ENCODE assay signal across 16 cellular contexts in the genomic region with DNA sequence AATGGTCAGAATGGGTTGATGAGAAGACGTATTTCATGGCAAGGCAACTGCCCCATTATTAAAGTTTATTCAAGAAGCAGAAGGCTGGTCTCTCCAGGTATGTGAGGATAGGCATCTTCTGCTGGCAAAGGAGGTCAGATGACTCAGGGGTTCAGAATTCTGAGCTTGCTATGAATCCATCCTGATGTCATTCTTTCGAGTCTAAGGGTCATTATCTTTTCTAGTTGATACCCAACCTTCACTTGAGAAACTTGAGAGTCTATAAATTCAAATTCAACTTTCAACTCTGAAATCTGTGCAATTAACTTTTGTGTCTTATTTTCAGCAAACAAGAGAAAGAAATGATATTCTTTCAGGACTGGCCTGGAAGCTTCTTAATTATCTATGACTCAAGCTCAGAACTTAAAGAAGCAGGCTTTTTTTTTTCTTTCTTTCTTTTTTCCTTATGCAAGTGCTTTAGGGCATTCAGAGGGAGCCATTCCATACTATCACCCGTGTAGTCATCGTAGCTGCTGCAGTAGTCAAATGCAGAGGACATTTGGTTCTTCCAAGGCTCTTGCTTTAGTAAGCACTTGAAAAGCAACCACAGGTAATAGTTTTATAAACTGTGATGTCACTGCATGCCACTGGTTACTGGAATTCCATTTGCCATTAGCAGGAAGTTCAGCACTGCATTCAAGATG.
DNase-seq lines count a peak whose midpoint lies in the region; ATAC-seq, FAIRE-seq and TF ChIP-seq lines count a peak whose summit lies in the region.
"Had no signal": no experiment of that assay in that cellular context is flagged by ENCODE, and none has a peak within 500 bp of the region (broad histone marks: within the 10 kb centered on the region; RNA-seq: fewer than 3 reads in every experiment).

No MANE protein-coding gene starts in this region.

- no peak overlapping the region for H3K9ac ChIP-seq in skeletal muscle satellite cell (ENCODE audit: low read depth, low read length)

- H3K4me1 Mint-ChIP-seq in activated CD8-positive, alpha-beta T cell treated with anti-CD3 and anti-CD28 coated beads for 36 hours (ENCODE audit: low read depth), result no peaks in the 10 kb centered on the region

- TF ChIP-seq POLR2A in H54 (IDR thresholded peaks at IDR 0.05; ENCODE audit: low read depth, low read length), result no peak
- no peak for TF ChIP-seq POLR2A in sigmoid colon (IDR thresholded peaks at IDR 0.05)

- TF ChIP-seq CTCF in fibroblast of the aortic adventitia (IDR thresholded peaks at IDR 0.05; ENCODE audit: insufficient read depth, low read length) (no peak), sigmoid colon (IDR thresholded peaks at IDR 0.05) (no peak)
- no peak for TF ChIP-seq CTCF in activated CD8-positive, alpha-beta T cell treated with anti-CD3 and anti-CD28 coated beads for 36 hours (IDR thresholded peaks at IDR 0.05)

- H3K27me3 Mint-ChIP-seq in activated CD8-positive, alpha-beta T cell treated with anti-CD3 and anti-CD28 coated beads for 36 hours, result no peaks in the 10 kb centered on the region
- H3K27me3 Mint-ChIP-seq: activated naive CD8-positive, alpha-beta T cell treated with anti-CD3 and anti-CD28 coated beads for 36 hours had no signal

- peaks cover 4% of the 10 kb centered on the region for H3K9me3 Mint-ChIP-seq in activated CD8-positive, alpha-beta T cell treated with anti-CD3 and anti-CD28 coated beads for 36 hours

- POLR2A ChIA-PET in activated CD8-positive, alpha-beta T cell treated with anti-CD3 and anti-CD28 coated beads for 36 hours (lab: Charles Lee), result no interaction called here

- DNase-seq in H54 (ENCODE audit: insufficient read length, low spot score) (no peak), SJSA1 (ENCODE audit: low read depth in 1 of 2, low spot score in 2 of 2) (peak; percentile 67 to 84), fibroblast of the aortic adventitia (ENCODE audit: low read depth) (peak; percentile 64), NCI-H1930 (lab: John Stamatoyannopoulos, UW) (no peak), sigmoid colon (no peak)
- no peak for DNase-seq in stimulated activated naive CD4-positive, alpha-beta T cell treated with Interleukin-2 at 50 U/mL for 16 hours (lab: John Stamatoyannopoulos, UW)
- DNase-seq in activated CD8-positive, alpha-beta T cell treated with anti-CD3 and anti-CD28 coated beads for 36 hours, result no peak
- DNase-seq: activated CD4-positive, alpha-beta memory T cell treated with anti-CD3 and anti-CD28 coated beads for 36 hours; activated naive CD8-positive, alpha-beta T cell treated with anti-CD3 and anti-CD28 coated beads for 36 hours; MM.1S; NCI-H524; nucleus accumbens; stimulated activated CD4-positive, alpha-beta T cell treated with anti-CD3 and anti-CD28 coated beads, Interleukin-4, amount 100 ng/mL, for 4 hours had no signal

- no peaks in the 10 kb centered on the region for H3K27me3 ChIP-seq in SJSA1 (replicated peaks)
- H3K27me3 ChIP-seq in skeletal muscle satellite cell (ENCODE audit: control insufficient read depth, insufficient read depth, low read length), result no peaks in the 10 kb centered on the region
- no peaks in the 10 kb centered on the region for H3K27me3 ChIP-seq in sigmoid colon

- no peak overlapping the region for H3K4me3 Mint-ChIP-seq in activated CD8-positive, alpha-beta T cell treated with anti-CD3 and anti-CD28 coated beads for 36 hours
- H3K4me3 Mint-ChIP-seq: activated CD4-positive, alpha-beta memory T cell treated with anti-CD3 and anti-CD28 coated beads for 36 hours; activated naive CD8-positive, alpha-beta T cell treated with anti-CD3 and anti-CD28 coated beads for 36 hours had no signal

- FAIRE-seq in H54 (lab: Jason Lieb, UNC), result peak; percentile 96
- FAIRE-seq: endometrium had no signal

- H3K36me3 ChIP-seq in SJSA1 (peaks cover 4% of the 10 kb centered on the region), skeletal muscle satellite cell (ENCODE audit: insufficient read depth, low read length) (no peaks in the 10 kb centered on the region), sigmoid colon (no peaks in the 10 kb centered on the region)

- H3K36me3 Mint-ChIP-seq in activated CD8-positive, alpha-beta T cell treated with anti-CD3 and anti-CD28 coated beads for 36 hours (ENCODE audit: low read depth), result no peaks in the 10 kb centered on the region
- H3K36me3 Mint-ChIP-seq: activated naive CD8-positive, alpha-beta T cell treated with anti-CD3 and anti-CD28 coated beads for 36 hours had no signal

- H3K4me1 ChIP-seq in SJSA1 (replicated peaks) (peaks cover 19% of the 10 kb centered on the region), skeletal muscle satellite cell (ENCODE audit: control insufficient read depth, insufficient read depth, low read length) (peaks cover 29% of the 10 kb centered on the region), sigmoid colon (peaks cover 0 to 4% (median 0%) of the 10 kb centered on the region in 4 donors)

- H3K4me3 ChIP-seq in SJSA1 (no peak overlapping the region), fibroblast of the aortic adventitia (ENCODE audit: low read depth, low read length) (no peak overlapping the region), skeletal muscle satellite cell (ENCODE audit: low read length) (peak overlapping the region; percentile 2), sigmoid colon (no peak overlapping the region)
- H3K4me3 ChIP-seq: SK-N-MC had no signal

- CTCF ChIA-PET in activated CD8-positive, alpha-beta T cell treated with anti-CD3 and anti-CD28 coated beads for 36 hours (lab: Charles Lee), result interaction anchor here (1.0 kb wide), 1 partner anchor 14 kb away, joined by 3 read pairs; no protein-coding TSS in a partner anchor

- peak overlapping the region; percentile 43 for H3K4me2 ChIP-seq in skeletal muscle satellite cell (ENCODE audit: low read length)

- WGBS in sigmoid colon, 2 donors, result 60 to 90% methylated on average over 4 of the region's 4 CpGs

- no peaks in the 10 kb centered on the region for H3K9me3 ChIP-seq in SJSA1 (replicated peaks)
- H3K9me3 ChIP-seq in skeletal muscle satellite cell (replicated peaks; ENCODE audit: low read length), result no peaks in the 10 kb centered on the region
- peaks cover 0 to 5% (median 0%) of the 10 kb centered on the region in 4 donors for H3K9me3 ChIP-seq in sigmoid colon

- intact Hi-C loops in sigmoid colon (cut with DNase I), result loop anchor here (10.0 kb wide), 1 partner anchor 389 kb away; no protein-coding TSS in a partner anchor
- intact Hi-C loops in activated CD8-positive, alpha-beta T cell treated with anti-CD3 and anti-CD28 coated beads for 36 hours (cut with micrococcal nuclease), result no loop called here

- H3K27ac ChIP-seq in SJSA1 (peak overlapping the region; percentile 75), sigmoid colon (no peak overlapping the region)
- H3K27ac ChIP-seq: SK-N-MC had no signal

- no peak for TF ChIP-seq EP300 in sigmoid colon (IDR thresholded peaks at IDR 0.05)

- ATAC-seq in activated CD8-positive, alpha-beta T cell treated with anti-CD3 and anti-CD28 coated beads for 36 hours, result no peak

- H3K27ac Mint-ChIP-seq in activated CD8-positive, alpha-beta T cell treated with anti-CD3 and anti-CD28 coated beads for 36 hours, result no peak overlapping the region
- H3K27ac Mint-ChIP-seq: activated CD4-positive, alpha-beta memory T cell treated with anti-CD3 and anti-CD28 coated beads for 36 hours; activated naive CD8-positive, alpha-beta T cell treated with anti-CD3 and anti-CD28 coated beads for 36 hours had no signal

Comparison
In these comparisons a context has a peak if more than half of its experiments do, and no peak if none do; other contexts are left out.
1. DNase-seq: peak in SJSA1 (2 of 2) and fibroblast of the aortic adventitia (single experiment); none in H54 (single experiment), NCI-H1930 (0 of 2), sigmoid colon (single experiment), stimulated activated naive CD4-positive, alpha-beta T cell treated with Interleukin-2 at 50 U/mL for 16 hours (single experiment) and activated CD8-positive, alpha-beta T cell treated with anti-CD3 and anti-CD28 coated beads for 36 hours (single experiment).